ENCODE assay signal across 26 cellular contexts in genomic region chr9:90808226-90808797, GRCh38. TPM values are rescaled to one million over a fixed set of nuclear protein-coding genes. Genes with fewer than 3 reads are reported as not detected.
DNase-seq lines count a peak whose midpoint lies in the region; ATAC-seq and TF ChIP-seq lines count a peak whose summit lies in the region.
"Had no signal": no experiment of that assay in that cellular context is flagged by ENCODE, and none has a peak within 500 bp of the region (broad histone marks: within the 10 kb centered on the region; RNA-seq: fewer than 3 reads in every experiment).

No MANE protein-coding gene starts in this region.

- H3K4me3 ChIP-seq in BLaER1 treated with 17β-estradiol and CSF1 and Interleukin-3, amounts not matched to agents 10 nM and 100 nM: peak overlapping the region in 7 of 10 experiments; percentile 10 to 42 (median 27); a peak in 8 of 20 replicates
- H3K4me3 ChIP-seq in neural progenitor cell (no peak overlapping the region), colonic mucosa (no peak overlapping the region)
- H3K4me3 ChIP-seq: body of pancreas, esophagus squamous epithelium, gastroesophageal sphincter, SJSA1 had no signal

- no peak overlapping the region for H3T11ph ChIP-seq in H9 (ENCODE audit: low read length)

- no peak overlapping the region for H2AK5ac ChIP-seq in H9 (ENCODE audit: insufficient read length, low read length)

- H3K27me3 Mint-ChIP-seq in H9 (ENCODE audit: low read depth): peaks cover 17% of the 10 kb centered on the region
- no peaks in the 10 kb centered on the region for H3K27me3 Mint-ChIP-seq in dendritic cell treated with granulocyte-macrophage colony-stimulating factor and Interleukin-4, amounts not matched to agents 40 ng/mL and 50 ng/mL, for 4 days
- H3K27me3 Mint-ChIP-seq in neural progenitor cell (ENCODE audit: insufficient read depth, low read depth): peaks cover 3% of the 10 kb centered on the region

- H3K4ac ChIP-seq in H9 (ENCODE audit: low read depth, low read length): no peak overlapping the region

- no peaks in the 10 kb centered on the region for H3K79me1 ChIP-seq in H9 (ENCODE audit: insufficient read depth, low read depth, low read length, poor library complexity, severe bottlenecking)

- peaks cover 78 to 90% (median 84%) of the 10 kb centered on the region in 10 experiments for H3K4me1 ChIP-seq in BLaER1 treated with 17β-estradiol and CSF1 and Interleukin-3, amounts not matched to agents 10 nM and 100 nM
- H3K4me1 ChIP-seq in H9 (ENCODE audit: insufficient read depth, low read length) (0 out of 2 replicates have a peak, but pooled peaks cover 3% of the 10 kb centered on the region), neural progenitor cell (no peaks in the 10 kb centered on the region), colonic mucosa (no peaks in the 10 kb centered on the region)
- H3K4me1 ChIP-seq: SJSA1 had no signal

- peaks cover 25 to 90% (median 67%) of the 10 kb centered on the region in 11 experiments; a peak in 18 of 22 replicates for H4K20me1 ChIP-seq in BLaER1 treated with 17β-estradiol and CSF1 and Interleukin-3, amounts not matched to agents 10 nM and 100 nM
- H4K20me1 ChIP-seq in H9 (ENCODE audit: control insufficient read depth, insufficient read depth, insufficient read length) (no peaks in the 10 kb centered on the region), neural progenitor cell (ENCODE audit: low read depth) (no peaks in the 10 kb centered on the region)

- H3K4me1 Mint-ChIP-seq in H9 (peaks cover 18 to 19% of the 10 kb centered on the region in 2 experiments), neural progenitor cell (no peaks in the 10 kb centered on the region)
- peaks cover 87% of the 10 kb centered on the region for H3K4me1 Mint-ChIP-seq in dendritic cell treated with granulocyte-macrophage colony-stimulating factor and Interleukin-4, amounts not matched to agents 40 ng/mL and 50 ng/mL, for 4 days (ENCODE audit: low read depth)
- H3K4me1 Mint-ChIP-seq: stimulated activated naive CD8-positive, alpha-beta T cell treated with anti-CD3 and anti-CD28 coated beads, Interleukin-15, amount 100 ng/mL, for 72 hours had no signal

- TF ChIP-seq CTCF in H9 (conservative IDR thresholded peaks at IDR 0.05) (no peak), neural progenitor cell (IDR thresholded peaks at IDR 0.05) (no peak), colonic mucosa (IDR thresholded peaks at IDR 0.05) (no peak)

- peaks cover 0 to 5% (median 0%) of the 10 kb centered on the region in 3 experiments; a peak in 2 of 7 replicates for H3K36me3 Mint-ChIP-seq in H9 (ENCODE audit: insufficient read depth in 1 of 3, low read depth in 3 of 3)
- H3K36me3 Mint-ChIP-seq in dendritic cell treated with granulocyte-macrophage colony-stimulating factor and Interleukin-4, amounts not matched to agents 40 ng/mL and 50 ng/mL, for 4 days (ENCODE audit: low read depth): peaks cover 96% of the 10 kb centered on the region
- no peaks in the 10 kb centered on the region for H3K36me3 Mint-ChIP-seq in neural progenitor cell
- H3K36me3 Mint-ChIP-seq: activated CD4-positive, alpha-beta memory T cell treated with anti-CD3 and anti-CD28 coated beads for 36 hours had no signal

- H4K5ac ChIP-seq in H9 (ENCODE audit: insufficient read length, low read depth, low read length): no peak overlapping the region

- H3K9me3 Mint-ChIP-seq in H9 (no peaks in the 10 kb centered on the region), neural progenitor cell (no peaks in the 10 kb centered on the region)
- H3K9me3 Mint-ChIP-seq in dendritic cell treated with granulocyte-macrophage colony-stimulating factor and Interleukin-4, amounts not matched to agents 40 ng/mL and 50 ng/mL, for 4 days: no peaks in the 10 kb centered on the region
- H3K9me3 Mint-ChIP-seq: activated CD4-positive, alpha-beta memory T cell treated with anti-CD3 and anti-CD28 coated beads for 36 hours; activated naive CD8-positive, alpha-beta T cell treated with anti-CD3 and anti-CD28 coated beads, Interleukin-2, amount 50 U/mL, for 24 hours; effector memory CD8-positive, alpha-beta T cell; stimulated activated naive CD8-positive, alpha-beta T cell treated with anti-CD3 and anti-CD28 coated beads, Interleukin-15, amount 100 ng/mL, for 72 hours had no signal

- intact Hi-C loops in dendritic cell treated with granulocyte-macrophage colony-stimulating factor and Interleukin-4, amounts not matched to agents 40 ng/mL and 50 ng/mL, for 4 days (cut with micrococcal nuclease): loop anchor here (5.0 kb wide), 1 partner anchor 34 kb away; no protein-coding TSS in a partner anchor
- intact Hi-C loops in colonic mucosa (cut with DNase I): no loop called here

- H3K27me3 ChIP-seq in BLaER1 treated with 17β-estradiol and CSF1 and Interleukin-3, amounts not matched to agents 10 nM and 100 nM: no peaks in the 10 kb centered on the region
- H3K27me3 ChIP-seq in H9 (ENCODE audit: insufficient read depth, low read length) (no peaks in the 10 kb centered on the region), neural progenitor cell (peaks cover 63% of the 10 kb centered on the region), colonic mucosa (no peaks in the 10 kb centered on the region)
- H3K27me3 ChIP-seq: body of pancreas, SJSA1 had no signal

- no peak overlapping the region for H2BK120ac ChIP-seq in H9 (ENCODE audit: low read depth, low read length, poor library complexity, severe bottlenecking)

- H3K4me2 ChIP-seq in BLaER1 treated with 17β-estradiol and CSF1 and Interleukin-3, amounts not matched to agents 10 nM and 100 nM: peak overlapping the region; percentile 87 to 99 (median 94)
- H3K4me2 ChIP-seq in H9 (ENCODE audit: insufficient read depth, insufficient read length, low read length): no peak overlapping the region
- no peak overlapping the region for H3K4me2 ChIP-seq in neural progenitor cell

- no peak overlapping the region for H2BK20ac ChIP-seq in H9 (ENCODE audit: low read depth, low read length, poor library complexity, severe bottlenecking)

- H3K27ac ChIP-seq in BLaER1 treated with 17β-estradiol and CSF1 and Interleukin-3, amounts not matched to agents 10 nM and 100 nM: peak overlapping the region in 10 of 11 experiments; percentile 6 to 85 (median 57); a peak in 16 of 22 replicates
- H3K27ac ChIP-seq in H9 (ENCODE audit: insufficient read length, low read depth, low read length): no peak overlapping the region
- no peak overlapping the region for H3K27ac ChIP-seq in neural progenitor cell
- no peak overlapping the region for H3K27ac ChIP-seq in colonic mucosa
- H3K27ac ChIP-seq: gastroesophageal sphincter, SJSA1 had no signal

- H2BK12ac ChIP-seq in H9 (ENCODE audit: insufficient read length, low read depth, low read length): no peak overlapping the region

- H3K27ac Mint-ChIP-seq in H9 (no peak overlapping the region), neural progenitor cell (peak overlapping the region; percentile 81)
- H3K27ac Mint-ChIP-seq in dendritic cell treated with granulocyte-macrophage colony-stimulating factor and Interleukin-4, amounts not matched to agents 40 ng/mL and 50 ng/mL, for 4 days: peak overlapping the region; percentile 83
- H3K27ac Mint-ChIP-seq: activated CD4-positive, alpha-beta memory T cell treated with anti-CD3 and anti-CD28 coated beads for 36 hours; activated naive CD8-positive, alpha-beta T cell treated with anti-CD3 and anti-CD28 coated beads, Interleukin-2, amount 50 U/mL, for 24 hours; effector memory CD8-positive, alpha-beta T cell; stimulated activated naive CD8-positive, alpha-beta T cell treated with anti-CD3 and anti-CD28 coated beads, Interleukin-15, amount 100 ng/mL, for 72 hours had no signal

- no peak overlapping the region for H3K23ac ChIP-seq in H9 (ENCODE audit: insufficient read length, low read depth, low read length)

- no peak overlapping the region for H2BK15ac ChIP-seq in H9 (ENCODE audit: low read depth, low read length)

- H3K36me3 ChIP-seq in BLaER1 treated with 17β-estradiol and CSF1 and Interleukin-3, amounts not matched to agents 10 nM and 100 nM: peaks cover 16 to 56% (median 37%) of the 10 kb centered on the region in 11 experiments
- H3K36me3 ChIP-seq in neural progenitor cell: no peaks in the 10 kb centered on the region
- no peaks in the 10 kb centered on the region for H3K36me3 ChIP-seq in colonic mucosa
- H3K36me3 ChIP-seq: esophagus squamous epithelium, gastroesophageal sphincter, SJSA1 had no signal

- H3K23me2 ChIP-seq in H9 (ENCODE audit: insufficient read length, low read depth, low read length, poor library complexity, severe bottlenecking): peaks cover 2% of the 10 kb centered on the region

- H2BK5ac ChIP-seq in H9 (ENCODE audit: insufficient read length, low read length): no peak overlapping the region

- H3F3A ChIP-seq in neural progenitor cell (ENCODE audit: low read depth): no peaks in the 10 kb centered on the region

- H3K14ac ChIP-seq in H9 (ENCODE audit: insufficient read depth, low read length): no peak overlapping the region; the same call in 1 of the 2 replicates

- peak overlapping the region in 7 of 11 experiments; percentile 8 to 71 (median 31); a peak in 7 of 22 replicates for H3K9ac ChIP-seq in BLaER1 treated with 17β-estradiol and CSF1 and Interleukin-3, amounts not matched to agents 10 nM and 100 nM
- no peak overlapping the region for H3K9ac ChIP-seq in H9 (ENCODE audit: extremely low read depth, insufficient read length, low read length)
- no peak overlapping the region for H3K9ac ChIP-seq in neural progenitor cell
- no peak overlapping the region for H3K9ac ChIP-seq in colonic mucosa (ENCODE audit: low read depth in 2 of 2, low read length in 2 of 2)

- H4K91ac ChIP-seq in H9 (ENCODE audit: insufficient read length, low read depth, low read length): peak overlapping the region; percentile 63

- H3K18ac ChIP-seq in H9 (ENCODE audit: insufficient read length, low read depth, low read length): no peak overlapping the region

- no peak overlapping the region for H4K8ac ChIP-seq in H9 (replicated peaks; ENCODE audit: insufficient read length, low read depth, low read length)

- ATAC-seq in GM21381 (IDR thresholded peaks at IDR 0.05; ENCODE audit: unreplicated experiment): no peak
- ATAC-seq in HG02852 (IDR thresholded peaks at IDR 0.05; ENCODE audit: unreplicated experiment): no peak
- ATAC-seq: activated naive CD8-positive, alpha-beta T cell treated with anti-CD3 and anti-CD28 coated beads, Interleukin-2, amount 50 U/mL, for 24 hours; body of pancreas; gastroesophageal sphincter; stimulated activated naive CD8-positive, alpha-beta T cell treated with anti-CD3 and anti-CD28 coated beads, Interleukin-15, amount 100 ng/mL, for 72 hours had no signal

- DNase-seq in H9: no peak
- DNase-seq in neural progenitor cell (ENCODE audit: low spot score): no peak
- no peak for DNase-seq in NCI-H2196 treated with DMSO at 0.1 percent for 48 hours (lab: John Stamatoyannopoulos, UW; ENCODE audit: unreplicated experiment)
- no peak for DNase-seq in colonic mucosa
- DNase-seq: activated CD4-positive, alpha-beta memory T cell treated with anti-CD3 and anti-CD28 coated beads for 36 hours; activated gamma-delta T cell; activated naive CD8-positive, alpha-beta T cell treated with anti-CD3 and anti-CD28 coated beads, Interleukin-2, amount 50 U/mL, for 24 hours; effector memory CD8-positive, alpha-beta T cell; EL; esophagus squamous epithelium; HCEC 1CT; NCI-H1048; NCI-H187 treated with DMSO at 0.1 percent for 48 hours; NCI-H446 treated with DMSO at 0.1 percent for 48 hours; stimulated activated CD4-positive, alpha-beta T cell treated with anti-CD3 and anti-CD28 coated beads, Interleukin-4, amount 100 ng/mL, for 24 hours; stimulated activated naive CD8-positive, alpha-beta T cell treated with anti-CD3 and anti-CD28 coated beads, Interleukin-15, amount 100 ng/mL, for 72 hours; T-helper 2 cell had no signal

- H2AFZ ChIP-seq in H9 (ENCODE audit: low read length) (no peak overlapping the region), neural progenitor cell (replicated peaks) (no peak overlapping the region)

- H3K9me3 ChIP-seq in BLaER1 treated with 17β-estradiol and CSF1 and Interleukin-3, amounts not matched to agents 10 nM and 100 nM (replicated peaks in 1 of 11): no peaks in the 10 kb centered on the region
- H3K9me3 ChIP-seq in H9 (ENCODE audit: control insufficient read depth, low read depth, low read length) (no peaks in the 10 kb centered on the region), neural progenitor cell (ENCODE audit: low read depth) (no peaks in the 10 kb centered on the region), colonic mucosa (no peaks in the 10 kb centered on the region)
- H3K9me3 ChIP-seq: body of pancreas, esophagus squamous epithelium, gastroesophageal sphincter, SJSA1 had no signal

- no CpG with 5 or more reads among the region's 8 CpGs for WGBS in H9 (ENCODE audit: extremely low coverage, insufficient read length, low lambda C conversion rate)

- H3K4me3 Mint-ChIP-seq in H9 (no peak overlapping the region; a peak in 1 of 5 replicates), neural progenitor cell (no peak overlapping the region)
- peak overlapping the region; percentile 57 for H3K4me3 Mint-ChIP-seq in dendritic cell treated with granulocyte-macrophage colony-stimulating factor and Interleukin-4, amounts not matched to agents 40 ng/mL and 50 ng/mL, for 4 days
- H3K4me3 Mint-ChIP-seq: activated CD4-positive, alpha-beta memory T cell treated with anti-CD3 and anti-CD28 coated beads for 36 hours; activated naive CD8-positive, alpha-beta T cell treated with anti-CD3 and anti-CD28 coated beads, Interleukin-2, amount 50 U/mL, for 24 hours; stimulated activated naive CD8-positive, alpha-beta T cell treated with anti-CD3 and anti-CD28 coated beads, Interleukin-15, amount 100 ng/mL, for 72 hours had no signal

- H3K79me2 ChIP-seq in H9 (ENCODE audit: insufficient read depth, low read length): no peaks in the 10 kb centered on the region
- H3K79me2 ChIP-seq in neural progenitor cell (ENCODE audit: low read depth): no peaks in the 10 kb centered on the region

- H3K56ac ChIP-seq in H9 (ENCODE audit: insufficient read length, low read depth, low read length): no peak overlapping the region

RNA-seq across cellular contexts. Expression of gene SYK, which starts 6.7 kb away (rescaled TPM):
- total RNA-seq in H9 (2021): 7.9 and 8.0 TPM in 2 replicates
- total RNA-seq in neural progenitor cell (ENCODE audit: low replicate concordance): not detected in 2 replicates
- total RNA-seq in colonic mucosa: 10 to 100 TPM; 58.1 to 92.6 TPM
- total RNA-seq: activated CD4-positive, alpha-beta memory T cell treated with anti-CD3 and anti-CD28 coated beads for 36 hours; lung microvascular endothelial cell; osteocyte; SJSA1 had no signal

Comparison
In these comparisons a context has a peak if more than half of its experiments do, and no peak if none do; other contexts are left out.
1. H3K27ac ChIP-seq: peak in BLaER1 treated with 17β-estradiol and CSF1 and Interleukin-3, amounts not matched to agents 10 nM and 100 nM (10 of 11); none in H9 (single experiment), neural progenitor cell (single experiment) and colonic mucosa (single experiment).
2. H3K4me2 ChIP-seq: peak in BLaER1 treated with 17β-estradiol and CSF1 and Interleukin-3, amounts not matched to agents 10 nM and 100 nM (11 of 11); none in H9 (single experiment) and neural progenitor cell (single experiment).
3. H3K4me3 ChIP-seq: peak in BLaER1 treated with 17β-estradiol and CSF1 and Interleukin-3, amounts not matched to agents 10 nM and 100 nM (7 of 10); none in neural progenitor cell (single experiment) and colonic mucosa (single experiment).
4. H3K9ac ChIP-seq: peak in BLaER1 treated with 17β-estradiol and CSF1 and Interleukin-3, amounts not matched to agents 10 nM and 100 nM (7 of 11); none in H9 (single experiment), neural progenitor cell (single experiment) and colonic mucosa (0 of 2).
5. H3K27ac Mint-ChIP-seq: peak in dendritic cell treated with granulocyte-macrophage colony-stimulating factor and Interleukin-4, amounts not matched to agents 40 ng/mL and 50 ng/mL, for 4 days (single experiment) and neural progenitor cell (single experiment); none in H9 (0 of 3).